In the genomic region with DNA sequence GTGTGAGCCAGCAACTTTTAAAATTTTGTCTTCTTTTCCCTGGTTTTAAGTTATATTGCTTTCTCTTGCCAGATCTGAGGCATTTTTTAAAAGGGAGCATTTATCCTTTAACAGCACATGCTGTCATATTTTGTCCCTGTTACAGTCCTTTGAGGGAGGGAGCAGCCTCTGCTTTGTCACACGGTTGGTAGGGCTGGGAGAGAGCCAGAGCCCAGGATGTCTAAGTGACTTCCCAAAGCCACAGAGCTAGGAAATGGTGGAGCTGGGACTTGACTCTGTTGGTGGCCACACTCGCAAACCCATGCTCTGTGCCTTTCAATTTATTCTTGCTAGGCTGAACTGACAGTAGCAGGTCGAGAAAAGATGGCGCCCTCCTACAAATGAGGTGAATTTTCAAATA, we compare ENCODE assay signal across 9 cellular contexts.
"Had no signal": no experiment of that assay in that cellular context is flagged by ENCODE, and none has a peak within 500 bp of the region (broad histone marks: within the 10 kb centered on the region; RNA-seq: fewer than 3 reads in every experiment).

No MANE protein-coding gene starts in this region.

- FAIRE-seq: HepG2 had no signal

- H3K36me3 ChIP-seq: HAP-1 had no signal

- H3K9me3 ChIP-seq: HAP-1 had no signal

- H3K9ac ChIP-seq: GM23248 had no signal

- DNase-seq: GM23248, GOT3, H7, HFFc6 had no signal

- H3K27ac ChIP-seq: GM23248, HL-60 had no signal

- H3K9me3 Mint-ChIP-seq: HFFc6 had no signal

- H3K36me3 Mint-ChIP-seq: IgD-negative memory B cell had no signal

- H3K4me1 Mint-ChIP-seq: IgD-negative memory B cell had no signal

- H3K4me3 Mint-ChIP-seq: HFFc6, IgD-negative memory B cell had no signal

- H2AFZ ChIP-seq: GM23248 had no signal

- H3K4me3 ChIP-seq: GM23248, HAP-1 had no signal

- H3K27ac Mint-ChIP-seq: HFFc6, IgD-negative memory B cell had no signal

- ATAC-seq: HCT116, HepG2 had no signal

- H3K4me1 ChIP-seq: HAP-1 had no signal
